Comparison of ENCODE assay signal across 17 cellular contexts in the genomic region with DNA sequence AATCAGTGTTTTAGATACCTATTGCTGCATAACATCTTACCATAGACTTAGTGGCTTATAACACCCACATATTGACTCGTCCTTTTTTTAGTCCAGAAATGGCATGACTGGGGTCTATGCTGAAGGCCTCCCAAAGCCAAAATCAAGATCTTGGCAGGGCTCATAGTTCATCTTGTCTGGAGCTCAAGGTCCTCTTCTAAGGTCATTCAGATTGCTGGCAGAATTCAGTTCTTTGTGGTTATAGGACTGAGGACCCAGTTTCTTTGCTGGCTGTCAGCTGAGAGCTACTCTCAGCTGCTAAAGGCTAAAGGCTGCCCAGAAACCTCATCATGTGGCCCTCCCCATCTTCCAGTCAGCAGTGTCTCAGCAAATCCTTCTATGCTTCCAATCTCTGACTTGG.
"Had no signal": no experiment of that assay in that cellular context is flagged by ENCODE, and none has a peak within 500 bp of the region (broad histone marks: within the 10 kb centered on the region; RNA-seq: fewer than 3 reads in every experiment).

No MANE protein-coding gene starts in this region.

- H3K27me3 Mint-ChIP-seq: activated naive CD8-positive, alpha-beta T cell had no signal

- H3K27ac Mint-ChIP-seq: activated naive CD8-positive, alpha-beta T cell; natural killer cell had no signal

- H3K27ac ChIP-seq: suprapubic skin, vagina, WERI-Rb-1 had no signal

- H3K27me3 ChIP-seq: heart right ventricle, suprapubic skin, vagina had no signal

- H3K36me3 Mint-ChIP-seq: activated naive CD8-positive, alpha-beta T cell; natural killer cell had no signal

- DNase-seq: activated CD4-positive, alpha-beta T cell treated with anti-CD3 and anti-CD28 coated beads, Interleukin-2, amount 50 U/mL, for 4 hours; activated gamma-delta T cell treated with Interleukin-2 at 50 U/mL for 16 hours; activated T-cell treated with anti-CD3 and anti-CD28 coated beads for 4 hours; effector CD4-positive, alpha-beta T cell; heart right ventricle; left ventricle myocardium superior; mesenchymal stem cell; mucosa of descending colon; natural killer cell; stimulated activated CD4-positive, alpha-beta T cell treated with anti-CD3 and anti-CD28 coated beads, Interleukin-12 subunit alpha, Interleukin-12 subunit beta, amount 100 ng/mL, for 4 hours; stimulated activated CD4-positive, alpha-beta T cell treated with anti-CD3 and anti-CD28 coated beads, Interleukin-2, amount 100 ng/mL, for 24 hours; trophoblast cell; WERI-Rb-1 had no signal

- H3K9me3 Mint-ChIP-seq: natural killer cell had no signal

- H3K36me3 ChIP-seq: heart right ventricle, suprapubic skin, vagina, WERI-Rb-1 had no signal

- H3K9me3 ChIP-seq: heart right ventricle, mucosa of descending colon, suprapubic skin, vagina had no signal

- H3K4me3 Mint-ChIP-seq: activated naive CD8-positive, alpha-beta T cell; activated T-helper 1 cell treated with anti-CD3 and anti-CD28 coated beads, Interleukin-12 subunit alpha, Interleukin-12 subunit beta, Interleukin-2, Interleukin-4 antibody, amounts not matched to agents 30 ng/mL and 10 ng/mL and 1 ng/mL, durations not matched to agents 14 hours and 24 hours and 36 hours; natural killer cell had no signal

- H3K4me3 ChIP-seq: heart right ventricle, mucosa of descending colon, suprapubic skin, vagina had no signal
